Comparison of ENCODE assay signal across 8 cellular contexts in the genomic region with DNA sequence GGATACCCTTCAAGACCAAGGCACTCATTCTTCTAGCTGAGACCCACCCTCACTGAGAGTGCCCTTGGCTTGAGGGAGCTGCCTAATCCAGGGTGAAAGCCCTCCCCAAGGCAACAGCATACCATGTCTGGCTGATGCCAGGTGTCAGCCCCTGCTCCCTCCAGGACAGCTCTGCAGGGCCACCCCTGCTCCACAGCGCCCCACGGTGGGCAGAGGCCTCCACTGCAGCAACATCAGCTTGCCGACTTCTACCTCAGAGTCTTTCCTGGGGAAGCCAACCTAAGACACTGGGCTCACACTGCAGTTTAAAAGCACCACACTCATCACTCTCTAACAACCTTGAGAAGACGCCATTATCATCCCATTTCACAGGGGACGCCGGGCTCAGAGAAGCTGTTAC. TPM values are rescaled to one million over a fixed set of nuclear protein-coding genes. Genes with fewer than 3 reads are reported as not detected.
DNase-seq lines count a peak whose midpoint lies in the region; ATAC-seq, FAIRE-seq and TF ChIP-seq lines count a peak whose summit lies in the region.

No MANE protein-coding gene starts in this region.

- H4K12ac ChIP-seq in trophoblast cell (ENCODE audit: low read depth, low read length): no peak overlapping the region

- H3K4ac ChIP-seq in trophoblast cell (ENCODE audit: low read depth, low read length): no peak overlapping the region

- peaks cover 13% of the 10 kb centered on the region for H3K36me3 Mint-ChIP-seq in T-helper 2 cell treated with Interferon-gamma antibody and Interleukin-4, amounts not matched to agents 5 μg/mL and 100 μg/mL, for 36 hours (ENCODE audit: low read depth)

- H3K79me2 ChIP-seq in trophoblast cell (ENCODE audit: control insufficient read depth, insufficient read depth, low read length, poor library complexity): no peaks in the 10 kb centered on the region

- peaks cover 4% of the 10 kb centered on the region in 2 experiments for H3K36me3 ChIP-seq in trophoblast cell (ENCODE audit: control insufficient read depth in 1 of 2, insufficient read depth in 2 of 2, low read length in 2 of 2)

- no peak overlapping the region for H2AK5ac ChIP-seq in trophoblast cell (ENCODE audit: low read length)

- no peak overlapping the region for H3K14ac ChIP-seq in trophoblast cell (ENCODE audit: low read length)

- H3K4me3 Mint-ChIP-seq in T-helper 2 cell treated with Interferon-gamma antibody and Interleukin-4, amounts not matched to agents 5 μg/mL and 100 μg/mL, for 36 hours: no peak overlapping the region

- no peak overlapping the region for H2BK120ac ChIP-seq in trophoblast cell (ENCODE audit: insufficient read depth, low read length, poor library complexity)

- no peaks in the 10 kb centered on the region for H3K27me3 Mint-ChIP-seq in T-helper 2 cell treated with Interferon-gamma antibody and Interleukin-4, amounts not matched to agents 5 μg/mL and 100 μg/mL, for 36 hours (ENCODE audit: low read depth)

- peak; percentile 67 for FAIRE-seq in GM12891 (lab: Jason Lieb, UNC)

- H2BK12ac ChIP-seq in trophoblast cell (ENCODE audit: low read length): no peak overlapping the region

- no peaks in the 10 kb centered on the region for H3K4me1 ChIP-seq in trophoblast cell (ENCODE audit: control insufficient read depth in 1 of 2, insufficient read depth in 2 of 2, low read length in 2 of 2)

- no peaks in the 10 kb centered on the region for H3K27me3 ChIP-seq in dorsolateral prefrontal cortex
- no peaks in the 10 kb centered on the region for H3K27me3 ChIP-seq in trophoblast cell (ENCODE audit: insufficient read depth, low read length)

- H3K9ac ChIP-seq in trophoblast cell (ENCODE audit: low read length): no peak overlapping the region

- H3K27ac ChIP-seq in dorsolateral prefrontal cortex (no peak overlapping the region), trophoblast cell (ENCODE audit: low read depth, low read length) (no peak overlapping the region)

- no peak overlapping the region for H4K8ac ChIP-seq in trophoblast cell (ENCODE audit: low read depth, low read length)

- H2AFZ ChIP-seq in trophoblast cell (ENCODE audit: insufficient read depth, low read length, poor library complexity): no peak overlapping the region

- no peak overlapping the region for H3K4me3 ChIP-seq in AG09309 (ENCODE audit: control insufficient read depth, low read depth, low read length)
- no peak overlapping the region for H3K4me3 ChIP-seq in dorsolateral prefrontal cortex
- H3K4me3 ChIP-seq in trophoblast cell (ENCODE audit: low read depth, low read length): no peak overlapping the region

- no peak for TF ChIP-seq POLR2A in GM12891 (IDR thresholded peaks at IDR 0.05; ENCODE audit: low read depth, low read length)

- no peak overlapping the region for H3K4me2 ChIP-seq in trophoblast cell (ENCODE audit: low read length)

- H3K18ac ChIP-seq in trophoblast cell (ENCODE audit: low read length): no peak overlapping the region

- no peaks in the 10 kb centered on the region for H3K79me1 ChIP-seq in trophoblast cell (ENCODE audit: low read length)

- intact Hi-C loops in dorsolateral prefrontal cortex (cut with DNase I): no loop called here

- H3K23ac ChIP-seq in trophoblast cell (ENCODE audit: low read length): no peak overlapping the region

- no peaks in the 10 kb centered on the region for H3K9me3 ChIP-seq in trophoblast cell (ENCODE audit: insufficient read depth, low read depth, low read length)

- no peak overlapping the region for H4K91ac ChIP-seq in trophoblast cell (ENCODE audit: low read depth, low read length)

- DNase-seq in AG09309 (ENCODE audit: low read depth) (no peak), GM12891 (ENCODE audit: insufficient read length, low spot score) (peak; percentile 57), dorsolateral prefrontal cortex (no peak), trophoblast cell (peak; percentile 59 to 72)
- peak; percentile 11 for DNase-seq in T-helper 2 cell treated with Interferon-gamma antibody and Interleukin-4, amounts not matched to agents 5 μg/mL and 100 μg/mL, for 36 hours (ENCODE audit: low spot score)

- no peaks in the 10 kb centered on the region for H3K9me3 Mint-ChIP-seq in T-helper 2 cell treated with Interferon-gamma antibody and Interleukin-4, amounts not matched to agents 5 μg/mL and 100 μg/mL, for 36 hours

- H3K4me1 Mint-ChIP-seq in T-helper 2 cell treated with Interferon-gamma antibody and Interleukin-4, amounts not matched to agents 5 μg/mL and 100 μg/mL, for 36 hours (ENCODE audit: low read depth): no peaks in the 10 kb centered on the region

- no CpG with 5 or more reads among the region's 6 CpGs for WGBS in trophoblast cell (ENCODE audit: extremely low coverage, insufficient coverage, insufficient read length)

- H2BK5ac ChIP-seq in trophoblast cell (ENCODE audit: low read depth, low read length, poor library complexity): no peak overlapping the region

- TF ChIP-seq CTCF in AG09309 (IDR thresholded peaks at IDR 0.05; ENCODE audit: control insufficient read depth, insufficient read depth, low read depth, low read length, missing control alignments) (peak; percentile 64), dorsolateral prefrontal cortex (IDR thresholded peaks at IDR 0.05 in 54 of 56, conservative IDR thresholded peaks at IDR 0.05 in 2 of 56; ENCODE audit: low read depth in 1 of 56, partially characterized antibody in 56 of 56) (peak in 50 of 56 donors; percentile 10 to 64 (median 40))

- ATAC-seq in HG02885 (IDR thresholded peaks at IDR 0.05; ENCODE audit: poor library complexity, unreplicated experiment): no peak
- no peak for ATAC-seq in HG03095 (IDR thresholded peaks at IDR 0.05; ENCODE audit: unreplicated experiment)
- ATAC-seq in GM21529 (IDR thresholded peaks at IDR 0.05; ENCODE audit: unreplicated experiment): no peak

- no peak overlapping the region for H3K27ac Mint-ChIP-seq in T-helper 2 cell treated with Interferon-gamma antibody and Interleukin-4, amounts not matched to agents 5 μg/mL and 100 μg/mL, for 36 hours

TF ChIP-seq in GM12891, 5 proteins besides CTCF, POLR2A, EP300 and RAD21:
- TF ChIP-seq TAF1 (IDR thresholded peaks at IDR 0.05; ENCODE audit: low read depth, low read length) (no peak), POLR2AphosphoS5 (IDR thresholded peaks at IDR 0.05; ENCODE audit: low read depth, low read length) (no peak), PAX5 (IDR thresholded peaks at IDR 0.05; ENCODE audit: insufficient read depth, low read length, severe bottlenecking) (no peak), SPI1 (IDR thresholded peaks at IDR 0.05; ENCODE audit: low read depth, low read length) (no peak), POU2F2 (IDR thresholded peaks at IDR 0.05; ENCODE audit: low read depth, low read length) (no peak)
TF ChIP-seq in GM12891: peak in this region for 0.

RNA-seq across cellular contexts. Expression of a gene that starts 29.0 kb away (rescaled TPM):
- 5.2 TPM for polyA plus RNA-seq in GM12891 (2012; ENCODE audit: low read depth, missing spikeins)
- total RNA-seq in dorsolateral prefrontal cortex: 10 to 100 TPM; 11.0 to 24.3 (median 16.5) TPM
- 8.0 and 8.4 TPM in 2 replicates for polyA plus RNA-seq in trophoblast cell (2013)

RNA-seq across cellular contexts. Expression of a gene that starts 45.3 kb away (rescaled TPM):
- polyA plus RNA-seq in GM12891 (2012; ENCODE audit: low read depth, missing spikeins): 58.1 TPM
- 10 to 100 TPM; 32.7 to 64.6 (median 48.1) TPM for total RNA-seq in dorsolateral prefrontal cortex
- polyA plus RNA-seq in trophoblast cell (2013): 89.1 and 90.0 TPM in 2 replicates

RNA-seq across cellular contexts. Expression of a gene that starts 50.3 kb away (rescaled TPM):
- 8.7 TPM for polyA plus RNA-seq in GM12891 (2012; ENCODE audit: low read depth, missing spikeins)
- under 1 TPM in 4 of 120 experiments, not detected in 116; 0.46 to 0.56 (median 0.54) TPM for total RNA-seq in dorsolateral prefrontal cortex
- polyA plus RNA-seq in trophoblast cell (2013): 2.7 and 3.0 TPM in 2 replicates

Comparison
In these comparisons a context has a peak if more than half of its experiments do, and no peak if none do; other contexts are left out.
1. DNase-seq: peak in GM12891 (single experiment), T-helper 2 cell treated with Interferon-gamma antibody and Interleukin-4, amounts not matched to agents 5 μg/mL and 100 μg/mL, for 36 hours (single experiment) and trophoblast cell (2 of 2); none in AG09309 (single experiment) and dorsolateral prefrontal cortex (0 of 10).